Comparison of ENCODE assay signal across 31 cellular contexts in the genomic region with DNA sequence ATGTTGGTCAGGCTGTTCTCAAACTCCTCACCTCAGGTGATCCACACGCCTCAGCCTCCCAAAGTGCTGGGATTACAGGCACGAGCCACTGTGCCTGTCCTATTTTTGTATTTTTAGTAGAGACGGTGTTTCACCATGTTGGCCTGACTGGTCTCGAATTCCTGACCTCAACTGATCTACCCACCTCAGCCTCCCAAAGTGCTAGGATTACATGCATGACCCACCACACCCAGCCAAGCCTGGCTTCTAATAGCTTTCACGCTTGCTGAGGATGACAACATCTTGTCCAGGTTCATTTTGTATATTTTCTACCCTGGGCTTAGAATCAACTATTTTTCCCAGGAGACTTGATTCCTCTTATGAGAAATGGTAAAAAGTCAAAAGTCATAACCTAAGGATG.
DNase-seq lines count a peak whose midpoint lies in the region; ATAC-seq, FAIRE-seq and TF ChIP-seq lines count a peak whose summit lies in the region.
"Had no signal": no experiment of that assay in that cellular context is flagged by ENCODE, and none has a peak within 500 bp of the region (broad histone marks: within the 10 kb centered on the region; RNA-seq: fewer than 3 reads in every experiment).

No MANE protein-coding gene starts in this region.

- ATAC-seq in gastrocnemius medialis = peak in 1 of 2 donors; percentile 64
- no peak for ATAC-seq in HG03460 (IDR thresholded peaks at IDR 0.05; ENCODE audit: unreplicated experiment)
- ATAC-seq: A549; CD8-positive, alpha-beta T cell had no signal

- FAIRE-seq in GM12891 (lab: Jason Lieb, UNC) = peak; percentile 60
- FAIRE-seq: A204.1, A549, D721Med had no signal

- intact Hi-C loops in gastrocnemius medialis (cut with DNase I; ENCODE audit: low total_unique reads) = no loop called here

- no peak for TF ChIP-seq POLR2A in GM12891 (IDR thresholded peaks at IDR 0.05; ENCODE audit: low read depth, low read length)
- TF ChIP-seq POLR2A in gastrocnemius medialis (IDR thresholded peaks at IDR 0.05) = no peak

- TF ChIP-seq CTCF in gastrocnemius medialis (IDR thresholded peaks at IDR 0.05 in 4 of 5, conservative IDR thresholded peaks at IDR 0.05 in 1 of 5) = no peak

- H3K9me3 ChIP-seq in gastrocnemius medialis = no peaks in the 10 kb centered on the region
- H3K9me3 ChIP-seq: A549; BE2C; BLaER1; BLaER1 treated with 17β-estradiol and CSF1 and Interleukin-3, amounts not matched to agents 10 nM and 100 nM had no signal

- peak overlapping the region in 1 of 4 donors; percentile 65 for H3K27ac ChIP-seq in gastrocnemius medialis
- H3K27ac ChIP-seq: 22Rv1; A549; BLaER1; BLaER1 treated with 17β-estradiol and CSF1 and Interleukin-3, amounts not matched to agents 10 nM and 100 nM; C4-2B had no signal

- in situ Hi-C loops in gastrocnemius medialis (cut with MboI; ENCODE audit: low sequenced_read_pairs in 4 of 4) = no loop called here

- no peaks in the 10 kb centered on the region for H3K36me3 ChIP-seq in gastrocnemius medialis
- H3K36me3 ChIP-seq: BE2C; BLaER1; BLaER1 treated with 17β-estradiol and CSF1 and Interleukin-3, amounts not matched to agents 10 nM and 100 nM had no signal

- H3K4me1 ChIP-seq in gastrocnemius medialis = peaks cover 4 to 7% of the 10 kb centered on the region in 2 donors
- H3K4me1 ChIP-seq: A549; BE2C; BLaER1; BLaER1 treated with 17β-estradiol and CSF1 and Interleukin-3, amounts not matched to agents 10 nM and 100 nM had no signal

- H3K27me3 ChIP-seq in gastrocnemius medialis = no peaks in the 10 kb centered on the region
- H3K27me3 ChIP-seq: BE2C; BLaER1; BLaER1 treated with 17β-estradiol and CSF1 and Interleukin-3, amounts not matched to agents 10 nM and 100 nM had no signal

- H3K4me3 ChIP-seq in gastrocnemius medialis = no peak overlapping the region
- H3K4me3 ChIP-seq: A549; BLaER1; BLaER1 treated with 17β-estradiol and CSF1 and Interleukin-3, amounts not matched to agents 10 nM and 100 nM had no signal

- no peak for DNase-seq in GM12891 (ENCODE audit: insufficient read length, low spot score)
- DNase-seq in gastrocnemius medialis = peak; percentile 2 to 48
- no peak for DNase-seq in inferior parietal cortex (ENCODE audit: extremely low spot score)
- DNase-seq: 8988T; ACHN; AML-193; BE2C; C1 segment of cervical spinal cord; Caco-2; Calu3; CD4-positive, alpha-beta memory T cell; CD4-positive, alpha-beta T cell; CD4-positive, CD25-positive, alpha-beta regulatory T cell; CD8-positive, alpha-beta memory T cell; CD8-positive, alpha-beta T cell; COR-L47; DMS 273 treated with DMSO at 0.1 percent for 48 hours; DMS153; DMS53; DMS79; DMS79 treated with DMSO at 0.1 percent for 48 hours; DND-41; EL had no signal

TF ChIP-seq in GM12891, 5 proteins besides CTCF, POLR2A, EP300 and RAD21:
- TF ChIP-seq TAF1 (IDR thresholded peaks at IDR 0.05; ENCODE audit: low read depth, low read length) (no peak), PAX5 (IDR thresholded peaks at IDR 0.05; ENCODE audit: insufficient read depth, low read length, severe bottlenecking) (no peak), POU2F2 (IDR thresholded peaks at IDR 0.05; ENCODE audit: low read depth, low read length) (no peak), SPI1 (IDR thresholded peaks at IDR 0.05; ENCODE audit: low read depth, low read length) (no peak), POLR2AphosphoS5 (IDR thresholded peaks at IDR 0.05; ENCODE audit: low read depth, low read length) (no peak)

Comparison
In these comparisons a context has a peak if more than half of its experiments do, and no peak if none do; other contexts are left out.
1. DNase-seq: peak in gastrocnemius medialis (2 of 2); none in GM12891 (single experiment) and inferior parietal cortex (single experiment).